Comparison of ENCODE assay signal across 27 cellular contexts in genomic region chr4:103036169-103036568, GRCh38. TPM values are rescaled to one million over a fixed set of nuclear protein-coding genes. Genes with fewer than 3 reads are reported as not detected.
"Had no signal": no experiment of that assay in that cellular context is flagged by ENCODE, and none has a peak within 500 bp of the region (broad histone marks: within the 10 kb centered on the region; RNA-seq: fewer than 3 reads in every experiment).

No MANE protein-coding gene starts in this region.

- H3K9me3 Mint-ChIP-seq: natural killer cell; neural progenitor cell; stimulated activated effector memory CD8-positive, alpha-beta T cell treated with anti-CD3 and anti-CD28 coated beads, Interleukin-12 subunit alpha, Interleukin-12 subunit beta, amount 100 ng/mL, for 72 hours; stimulated activated naive B cell treated with anti-CD40 and anti-IgM and Interleukin-4, amounts not matched to agents 10 μg/mL and 1 μg/mL and 100 μg/mL, for 72 hours; stimulated activated naive CD8-positive, alpha-beta T cell treated with anti-CD3 and anti-CD28 coated beads, Interleukin-15, Interleukin-2, amounts not matched to agents 100 ng/mL and 50 ng/mL, for 24 hours had no signal

- H3K27ac Mint-ChIP-seq: natural killer cell; nephron; neural progenitor cell; progenitor cell of endocrine pancreas; stimulated activated effector memory CD8-positive, alpha-beta T cell treated with anti-CD3 and anti-CD28 coated beads, Interleukin-12 subunit alpha, Interleukin-12 subunit beta, amount 100 ng/mL, for 72 hours; stimulated activated naive B cell treated with anti-CD40 and anti-IgM and Interleukin-4, amounts not matched to agents 10 μg/mL and 1 μg/mL and 100 μg/mL, for 72 hours; stimulated activated naive CD8-positive, alpha-beta T cell treated with anti-CD3 and anti-CD28 coated beads, Interleukin-15, Interleukin-2, amounts not matched to agents 100 ng/mL and 50 ng/mL, for 24 hours had no signal

- H3K4me3 ChIP-seq: neural progenitor cell, ovary, psoas muscle, right lobe of liver, sigmoid colon, stomach, thoracic aorta, thyroid gland, tibial nerve, upper lobe of left lung, vagina had no signal

- H3K27me3 Mint-ChIP-seq: progenitor cell of endocrine pancreas; stimulated activated naive B cell treated with anti-CD40 and anti-IgM and Interleukin-4, amounts not matched to agents 10 μg/mL and 1 μg/mL and 100 μg/mL, for 72 hours; stimulated activated naive CD8-positive, alpha-beta T cell treated with anti-CD3 and anti-CD28 coated beads, Interleukin-15, Interleukin-2, amounts not matched to agents 100 ng/mL and 50 ng/mL, for 24 hours had no signal

- H3K36me3 Mint-ChIP-seq: natural killer cell had no signal

- H3K36me3 ChIP-seq: neural progenitor cell, ovary, thoracic aorta, thyroid gland, upper lobe of left lung had no signal

- H3K27me3 ChIP-seq: neural progenitor cell, ovary, right lobe of liver, sigmoid colon, stomach, thyroid gland, tibial nerve, upper lobe of left lung, vagina had no signal

- H3K4me3 Mint-ChIP-seq: natural killer cell; nephron; neural progenitor cell; stimulated activated effector memory CD8-positive, alpha-beta T cell treated with anti-CD3 and anti-CD28 coated beads, Interleukin-12 subunit alpha, Interleukin-12 subunit beta, amount 100 ng/mL, for 72 hours; stimulated activated naive B cell treated with anti-CD40 and anti-IgM and Interleukin-4, amounts not matched to agents 10 μg/mL and 1 μg/mL and 100 μg/mL, for 72 hours; stimulated activated naive CD8-positive, alpha-beta T cell treated with anti-CD3 and anti-CD28 coated beads, Interleukin-15, Interleukin-2, amounts not matched to agents 100 ng/mL and 50 ng/mL, for 24 hours had no signal

- H3K4me1 Mint-ChIP-seq: natural killer cell; nephron; neural progenitor cell; stimulated activated effector memory CD8-positive, alpha-beta T cell treated with anti-CD3 and anti-CD28 coated beads, Interleukin-12 subunit alpha, Interleukin-12 subunit beta, amount 100 ng/mL, for 72 hours; stimulated activated naive B cell treated with anti-CD40 and anti-IgM and Interleukin-4, amounts not matched to agents 10 μg/mL and 1 μg/mL and 100 μg/mL, for 72 hours had no signal

- ATAC-seq: natural killer cell; psoas muscle; right lobe of liver; stimulated activated effector memory CD8-positive, alpha-beta T cell treated with anti-CD3 and anti-CD28 coated beads, Interleukin-12 subunit alpha, Interleukin-12 subunit beta, amount 100 ng/mL, for 72 hours; stimulated activated naive B cell treated with anti-CD40 and anti-IgM and Interleukin-4, amounts not matched to agents 10 μg/mL and 1 μg/mL and 100 μg/mL, for 72 hours had no signal

- H3K9me3 ChIP-seq: ovary, psoas muscle, right lobe of liver, sigmoid colon, stomach, thoracic aorta, thyroid gland, upper lobe of left lung, vagina had no signal

- H3K27ac ChIP-seq: neural progenitor cell, ovary, parathyroid adenoma, psoas muscle, right lobe of liver, sigmoid colon, stomach, thoracic aorta, thyroid gland, tibial nerve, upper lobe of left lung, vagina had no signal

- DNase-seq: natural killer cell; occipital lobe; ovary; posterior cingulate gyrus; psoas muscle; right lobe of liver; sigmoid colon; small intestine; stimulated activated CD4-positive, alpha-beta T cell treated with anti-CD3 and anti-CD28 coated beads, Interleukin-15, amount 100 ng/mL, for 24 hours; stimulated activated CD4-positive, alpha-beta T cell treated with anti-CD3 and anti-CD28 coated beads, Interleukin-2, amount 100 ng/mL, for 24 hours; stimulated activated CD4-positive, alpha-beta T cell treated with anti-CD3 and anti-CD28 coated beads, Interleukin-2, amount 100 ng/mL, for 48 hours; stimulated activated CD4-positive, alpha-beta T cell treated with anti-CD3 and anti-CD28 coated beads, Interleukin-4, amount 100 ng/mL, for 24 hours; stimulated activated naive B cell treated with anti-CD40 and anti-IgM and Interleukin-4, amounts not matched to agents 10 μg/mL and 1 μg/mL and 100 μg/mL, for 72 hours; stimulated activated naive CD4-positive, alpha-beta T cell treated with Interleukin-2 at 50 U/mL for 16 hours; stomach; thyroid gland; trophoblast cell; upper lobe of left lung had no signal

- H3K4me1 ChIP-seq: neural progenitor cell, parathyroid adenoma, psoas muscle, right lobe of liver, sigmoid colon, stomach, thyroid gland, tibial nerve, upper lobe of left lung, vagina had no signal

RNA-seq across cellular contexts. Expression of gene SLC9B1, which starts 16.7 kb away (rescaled TPM):
- total RNA-seq: thoracic aorta, vagina had no signal
